In genomic region chr17:67959510-67959909, GRCh38 we compare ENCODE assay signal across 17 cellular contexts. TPM values are rescaled to one million over a fixed set of nuclear protein-coding genes. Genes with fewer than 3 reads are reported as not detected.
DNase-seq lines count a peak whose midpoint lies in the region; ATAC-seq and TF ChIP-seq lines count a peak whose summit lies in the region.
"Had no signal": no experiment of that assay in that cellular context is flagged by ENCODE, and none has a peak within 500 bp of the region (broad histone marks: within the 10 kb centered on the region; RNA-seq: fewer than 3 reads in every experiment).

No MANE protein-coding gene starts in this region.

- H3K27me3 Mint-ChIP-seq in activated CD4-positive, alpha-beta T cell treated with anti-CD3 and anti-CD28 coated beads, Interleukin-2, amount 10 ng/mL, durations not matched to agents 7 days and 5 days, result no peaks in the 10 kb centered on the region
- H3K27me3 Mint-ChIP-seq in effector memory CD8-positive, alpha-beta T cell, result no peaks in the 10 kb centered on the region
- no peaks in the 10 kb centered on the region for H3K27me3 Mint-ChIP-seq in neural progenitor cell (ENCODE audit: insufficient read depth, low read depth)
- H3K27me3 Mint-ChIP-seq: type B pancreatic cell had no signal

- peaks cover 14% of the 10 kb centered on the region for H3K4me1 Mint-ChIP-seq in activated CD4-positive, alpha-beta T cell treated with anti-CD3 and anti-CD28 coated beads, Interleukin-2, amount 10 ng/mL, durations not matched to agents 7 days and 5 days
- peaks cover 0 to 3% of the 10 kb centered on the region in 2 donors for H3K4me1 Mint-ChIP-seq in effector memory CD8-positive, alpha-beta T cell (ENCODE audit: low read depth in 2 of 2)
- no peaks in the 10 kb centered on the region for H3K4me1 Mint-ChIP-seq in neural progenitor cell

- no peak overlapping the region for H3K4me3 ChIP-seq in H7 (ENCODE audit: insufficient read depth, low read depth, low read length)
- H3K4me3 ChIP-seq in neural progenitor cell, result no peak overlapping the region
- H3K4me3 ChIP-seq in effector memory CD4-positive, alpha-beta T cell (ENCODE audit: insufficient read depth, low read depth, low read length, poor library complexity, severe bottlenecking), result no peak overlapping the region
- H3K4me3 ChIP-seq: A549, pancreas, SK-N-MC, skin epidermis had no signal

- H3K4me3 Mint-ChIP-seq in activated CD4-positive, alpha-beta T cell treated with anti-CD3 and anti-CD28 coated beads, Interleukin-2, amount 10 ng/mL, durations not matched to agents 7 days and 5 days, result no peak overlapping the region
- no peak overlapping the region for H3K4me3 Mint-ChIP-seq in effector memory CD8-positive, alpha-beta T cell
- no peak overlapping the region for H3K4me3 Mint-ChIP-seq in neural progenitor cell
- H3K4me3 Mint-ChIP-seq: CD14-positive monocyte, type B pancreatic cell had no signal

- no peak for TF ChIP-seq CTCF in neural progenitor cell (IDR thresholded peaks at IDR 0.05)

- H3F3A ChIP-seq in neural progenitor cell (ENCODE audit: low read depth), result peaks cover 33% of the 10 kb centered on the region

- no peak for DNase-seq in activated CD4-positive, alpha-beta T cell treated with anti-CD3 and anti-CD28 coated beads, Interleukin-2, amount 10 ng/mL, durations not matched to agents 7 days and 5 days
- DNase-seq in activated CD4-positive, alpha-beta T cell treated with anti-CD3 and anti-CD28 coated beads for 4 hours, result no peak
- DNase-seq in H7 (peak; percentile 65), neural progenitor cell (ENCODE audit: low spot score) (no peak), NCI-H446 (lab: John Stamatoyannopoulos, UW) (no peak)
- DNase-seq in effector memory CD8-positive, alpha-beta T cell, result no peak
- no peak for DNase-seq in NK-92 treated with Interleukin-12 subunit alpha and Interleukin-12 subunit beta, amount 100 ng/mL, for 24 hours (lab: John Stamatoyannopoulos, UW)
- DNase-seq in effector memory CD4-positive, alpha-beta T cell, result no peak
- DNase-seq: activated naive CD4-positive, alpha-beta T cell; left cardiac atrium; NCI-H2029; pancreas had no signal

- peaks cover 3% of the 10 kb centered on the region for H4K20me1 ChIP-seq in neural progenitor cell (ENCODE audit: low read depth)

- H3K9ac ChIP-seq in neural progenitor cell, result no peak overlapping the region

- H3K27ac ChIP-seq in neural progenitor cell, result peak overlapping the region; percentile 45
- H3K27ac ChIP-seq in effector memory CD4-positive, alpha-beta T cell (ENCODE audit: insufficient read depth, low read length, poor library complexity, severe bottlenecking), result no peak overlapping the region
- H3K27ac ChIP-seq: A549, pancreas, SK-N-MC, skin epidermis had no signal

- POLR2A ChIA-PET in activated CD4-positive, alpha-beta T cell treated with anti-CD3 and anti-CD28 coated beads, Interleukin-2, amount 10 ng/mL, durations not matched to agents 7 days and 5 days (lab: Charles Lee), result no interaction called here

- no peak overlapping the region for H2AFZ ChIP-seq in neural progenitor cell (replicated peaks)

- H3K4me1 ChIP-seq in neural progenitor cell, result no peaks in the 10 kb centered on the region
- no peaks in the 10 kb centered on the region for H3K4me1 ChIP-seq in effector memory CD4-positive, alpha-beta T cell (ENCODE audit: control insufficient read depth, insufficient read depth, low read length, poor library complexity, severe bottlenecking)
- H3K4me1 ChIP-seq: pancreas had no signal

- H3K9me3 ChIP-seq in neural progenitor cell (ENCODE audit: low read depth), result no peaks in the 10 kb centered on the region
- H3K9me3 ChIP-seq in effector memory CD4-positive, alpha-beta T cell (ENCODE audit: control insufficient read depth, low read length), result no peaks in the 10 kb centered on the region
- H3K9me3 ChIP-seq: A549, pancreas had no signal

- peak overlapping the region; percentile 79 for H3K27ac Mint-ChIP-seq in activated CD4-positive, alpha-beta T cell treated with anti-CD3 and anti-CD28 coated beads, Interleukin-2, amount 10 ng/mL, durations not matched to agents 7 days and 5 days
- peak overlapping the region; percentile 9 to 28 for H3K27ac Mint-ChIP-seq in effector memory CD8-positive, alpha-beta T cell
- no peak overlapping the region for H3K27ac Mint-ChIP-seq in neural progenitor cell
- H3K27ac Mint-ChIP-seq: type B pancreatic cell had no signal

- no peaks in the 10 kb centered on the region for H3K79me2 ChIP-seq in neural progenitor cell (ENCODE audit: low read depth)

- H3K36me3 ChIP-seq in H7 (replicated peaks; ENCODE audit: control insufficient read depth, insufficient read depth, low read length) (peaks cover 14% of the 10 kb centered on the region), neural progenitor cell (peaks cover 27% of the 10 kb centered on the region)
- peaks cover 18% of the 10 kb centered on the region for H3K36me3 ChIP-seq in effector memory CD4-positive, alpha-beta T cell (ENCODE audit: control insufficient read depth, insufficient read depth, low read length)

- peaks cover 40% of the 10 kb centered on the region for H3K36me3 Mint-ChIP-seq in activated CD4-positive, alpha-beta T cell treated with anti-CD3 and anti-CD28 coated beads, Interleukin-2, amount 10 ng/mL, durations not matched to agents 7 days and 5 days (ENCODE audit: low read depth)
- H3K36me3 Mint-ChIP-seq in effector memory CD8-positive, alpha-beta T cell (ENCODE audit: insufficient read depth), result peaks cover 60% of the 10 kb centered on the region
- peaks cover 26% of the 10 kb centered on the region for H3K36me3 Mint-ChIP-seq in neural progenitor cell

- H3K27me3 ChIP-seq in H7 (ENCODE audit: control insufficient read depth, insufficient read depth, low read length), result no peaks in the 10 kb centered on the region
- H3K27me3 ChIP-seq in neural progenitor cell, result no peaks in the 10 kb centered on the region
- H3K27me3 ChIP-seq in effector memory CD4-positive, alpha-beta T cell (replicated peaks; ENCODE audit: control insufficient read depth, insufficient read depth, low read length, poor library complexity, severe bottlenecking), result no peaks in the 10 kb centered on the region
- H3K27me3 ChIP-seq: pancreas had no signal

- H3K4me2 ChIP-seq in neural progenitor cell, result no peak overlapping the region
- H3K4me2 ChIP-seq: A549 had no signal

- CTCF ChIA-PET in activated CD4-positive, alpha-beta T cell treated with anti-CD3 and anti-CD28 coated beads, Interleukin-2, amount 10 ng/mL, durations not matched to agents 7 days and 5 days (lab: Charles Lee), result interaction anchor here (1.1 to 1.4 kb wide), 2 partner anchors 29 to 147 kb away, joined by 3 read pairs; no protein-coding TSS in a partner anchor

- ATAC-seq in effector memory CD8-positive, alpha-beta T cell (replicated peaks), result no peak
- ATAC-seq: left cardiac atrium, pancreas had no signal

- no peaks in the 10 kb centered on the region for H3K9me3 Mint-ChIP-seq in activated CD4-positive, alpha-beta T cell treated with anti-CD3 and anti-CD28 coated beads, Interleukin-2, amount 10 ng/mL, durations not matched to agents 7 days and 5 days
- H3K9me3 Mint-ChIP-seq in effector memory CD8-positive, alpha-beta T cell, result no peaks in the 10 kb centered on the region
- no peaks in the 10 kb centered on the region for H3K9me3 Mint-ChIP-seq in neural progenitor cell
- H3K9me3 Mint-ChIP-seq: CD14-positive monocyte, type B pancreatic cell had no signal

RNA-seq across cellular contexts. Expression of gene C17orf58, which starts 36.8 kb away (rescaled TPM):
- 1 to 10 TPM; 3.5 to 4.7 TPM for total RNA-seq in activated CD4-positive, alpha-beta T cell treated with anti-CD3 and anti-CD28 coated beads, Interleukin-2, amount 10 ng/mL, durations not matched to agents 7 days and 5 days
- 55.8 and 57.0 TPM in 2 replicates for total RNA-seq in H7 (2014; rRNA removed; shearing (Covaris generic))
- total RNA-seq in neural progenitor cell (ENCODE audit: low replicate concordance), result 34.3 and 43.9 TPM in 2 replicates
